In the genomic region with DNA sequence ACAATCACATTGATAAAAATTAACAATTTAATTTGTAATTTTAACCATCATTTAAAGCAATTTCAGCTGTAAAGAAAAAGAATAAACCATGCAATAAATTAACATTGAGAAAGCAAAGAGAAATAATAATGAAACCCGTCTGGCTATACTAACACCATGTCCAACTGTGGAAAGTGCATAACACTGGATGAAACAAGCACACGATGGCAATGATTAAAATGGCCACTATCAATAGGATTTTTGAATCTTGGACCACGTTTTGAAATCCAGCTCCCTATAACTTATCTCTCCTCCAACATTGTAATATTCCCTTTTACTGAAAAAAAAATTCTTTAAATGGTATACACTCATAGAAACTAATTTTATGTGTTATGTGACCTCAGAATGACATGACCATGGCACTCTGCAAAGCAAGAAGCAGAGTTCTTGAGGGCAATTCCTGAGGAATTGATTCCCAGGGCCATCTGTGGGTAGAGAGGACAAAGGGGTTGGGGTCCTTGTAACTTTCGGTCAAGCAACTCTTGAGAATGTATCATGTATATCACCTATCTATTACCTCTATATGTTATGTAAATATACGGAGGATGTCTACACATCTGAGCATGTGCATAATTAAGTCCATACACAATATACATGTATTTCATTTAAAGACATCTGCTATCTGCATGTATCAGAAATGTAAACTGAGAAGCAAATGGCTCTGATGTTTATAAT, we compare ENCODE assay signal across 18 cellular contexts. TPM values are rescaled to one million over a fixed set of nuclear protein-coding genes. Genes with fewer than 3 reads are reported as not detected.
DNase-seq lines count a peak whose midpoint lies in the region; ATAC-seq and TF ChIP-seq lines count a peak whose summit lies in the region.
"Had no signal": no experiment of that assay in that cellular context is flagged by ENCODE, and none has a peak within 500 bp of the region (broad histone marks: within the 10 kb centered on the region; RNA-seq: fewer than 3 reads in every experiment).

No MANE protein-coding gene starts in this region.

- POLR2A ChIA-PET in WTC11 (lab: Charles Lee): no interaction called here

- H3K27ac Mint-ChIP-seq in WTC11: no peak overlapping the region
- no peak overlapping the region for H3K27ac Mint-ChIP-seq in neural crest cell (ENCODE audit: unreplicated experiment)
- H3K27ac Mint-ChIP-seq: CD14-positive monocyte, nephron had no signal

- H3K4me3 Mint-ChIP-seq in WTC11: no peak overlapping the region
- H3K4me3 Mint-ChIP-seq in neural crest cell: peak overlapping the region; percentile 2

- no peak for TF ChIP-seq CTCF in WTC11 (IDR thresholded peaks at IDR 0.05)
- no peak for TF ChIP-seq CTCF in neural crest cell (conservative IDR thresholded peaks at IDR 0.05)

- ATAC-seq in WTC11 (no peak), HG03521 (IDR thresholded peaks at IDR 0.05; ENCODE audit: unreplicated experiment) (no peak)
- ATAC-seq: heart right ventricle, K562 had no signal

- peak; percentile 15 for DNase-seq in DMS53 treated with DMSO at 0.1 percent for 48 hours (lab: John Stamatoyannopoulos, UW; ENCODE audit: unreplicated experiment)
- DNase-seq in NCI-H1092 treated with DMSO at 0.1 percent for 48 hours (lab: John Stamatoyannopoulos, UW): peak; percentile 87
- no peak for DNase-seq in WTC11 (ENCODE audit: low spot score)
- no peak for DNase-seq in neural crest cell (ENCODE audit: low read depth, low spot score)
- DNase-seq in activated naive CD4-positive, alpha-beta T cell treated with Interleukin-2 at 50 U/mL for 16 hours: no peak
- no peak for DNase-seq in activated naive CD4-positive, alpha-beta T cell treated with anti-CD3 and anti-CD28 coated beads, Interleukin-2, amount 50 U/mL, for 16 hours
- DNase-seq in D341Med (ENCODE audit: low spot score): no peak
- DNase-seq: activated CD8-positive, alpha-beta memory T cell treated with anti-CD3 and anti-CD28 coated beads, Interleukin-2, amount 50 U/mL, for 48 hours; erythroblast; heart right ventricle; NCI-H1694; stimulated activated CD4-positive, alpha-beta T cell treated with anti-CD3 and anti-CD28 coated beads, Interleukin-4, amount 100 ng/mL, for 24 hours had no signal

- H3K9me3 Mint-ChIP-seq in WTC11 (no peaks in the 10 kb centered on the region), neural crest cell (no peaks in the 10 kb centered on the region)

- CTCF ChIA-PET in WTC11 (lab: Charles Lee): no interaction called here

- H3K4me1 Mint-ChIP-seq in WTC11 (peaks cover 62% of the 10 kb centered on the region), neural crest cell (peaks cover 24% of the 10 kb centered on the region)

- H3K27me3 Mint-ChIP-seq in WTC11 (ENCODE audit: low read depth) (peaks cover 95% of the 10 kb centered on the region), neural crest cell (ENCODE audit: low read depth) (peaks cover 95% of the 10 kb centered on the region)

- H3K36me3 Mint-ChIP-seq in WTC11 (no peaks in the 10 kb centered on the region), neural crest cell (ENCODE audit: low read depth) (peaks cover 3% of the 10 kb centered on the region)

TF ChIP-seq in WTC11, 78 proteins besides CTCF, POLR2A, EP300 and RAD21:
- TF ChIP-seq GABPB1 (CRISPR knock-in tag; IDR thresholded peaks at IDR 0.05) (0 out of 2 replicates have a peak, but pooled peaks have one; percentile 33), HMGA2 (CRISPR knock-in tag; IDR thresholded peaks at IDR 0.05) (0 out of 2 replicates have a peak, but pooled peaks have one; percentile 59), MYBL2 (CRISPR knock-in tag; IDR thresholded peaks at IDR 0.05) (no peak), ETV6 (CRISPR knock-in tag; IDR thresholded peaks at IDR 0.05) (no peak)
- TF ChIP-seq, protein P1, sequence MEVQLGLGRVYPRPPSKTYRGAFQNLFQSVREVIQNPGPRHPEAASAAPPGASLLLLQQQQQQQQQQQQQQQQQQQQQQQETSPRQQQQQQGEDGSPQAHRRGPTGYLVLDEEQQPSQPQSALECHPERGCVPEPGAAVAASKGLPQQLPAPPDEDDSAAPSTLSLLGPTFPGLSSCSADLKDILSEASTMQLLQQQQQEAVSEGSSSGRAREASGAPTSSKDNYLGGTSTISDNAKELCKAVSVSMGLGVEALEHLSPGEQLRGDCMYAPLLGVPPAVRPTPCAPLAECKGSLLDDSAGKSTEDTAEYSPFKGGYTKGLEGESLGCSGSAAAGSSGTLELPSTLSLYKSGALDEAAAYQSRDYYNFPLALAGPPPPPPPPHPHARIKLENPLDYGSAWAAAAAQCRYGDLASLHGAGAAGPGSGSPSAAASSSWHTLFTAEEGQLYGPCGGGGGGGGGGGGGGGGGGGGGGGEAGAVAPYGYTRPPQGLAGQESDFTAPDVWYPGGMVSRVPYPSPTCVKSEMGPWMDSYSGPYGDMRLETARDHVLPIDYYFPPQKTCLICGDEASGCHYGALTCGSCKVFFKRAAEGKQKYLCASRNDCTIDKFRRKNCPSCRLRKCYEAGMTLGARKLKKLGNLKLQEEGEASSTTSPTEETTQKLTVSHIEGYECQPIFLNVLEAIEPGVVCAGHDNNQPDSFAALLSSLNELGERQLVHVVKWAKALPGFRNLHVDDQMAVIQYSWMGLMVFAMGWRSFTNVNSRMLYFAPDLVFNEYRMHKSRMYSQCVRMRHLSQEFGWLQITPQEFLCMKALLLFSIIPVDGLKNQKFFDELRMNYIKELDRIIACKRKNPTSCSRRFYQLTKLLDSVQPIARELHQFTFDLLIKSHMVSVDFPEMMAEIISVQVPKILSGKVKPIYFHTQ (CRISPR knock-in tag; IDR thresholded peaks at IDR 0.05): no peak

RNA-seq across cellular contexts. Expression of a gene that starts 4.8 kb away (rescaled TPM):
- total RNA-seq in WTC11 (2021): 0.21 to 0.34 TPM (median 0.28 TPM) in 3 replicates
- not detected in 2 replicates for total RNA-seq in neural crest cell
- total RNA-seq: cerebellum, heart right ventricle, right atrium auricular region had no signal

RNA-seq across cellular contexts. Expression of a gene that starts 5.2 kb away (rescaled TPM):
- total RNA-seq in WTC11 (2021) (0.09 to 0.11 TPM in 2 of 3 replicates, not detected in the other), neural crest cell (0.40 TPM in 1 of 2 replicates, not detected in the other)
- total RNA-seq: heart right ventricle, right atrium auricular region had no signal

Comparison
In these comparisons a context has a peak if more than half of its experiments do, and no peak if none do; other contexts are left out.
1. DNase-seq: peak in DMS53 treated with DMSO at 0.1 percent for 48 hours (single experiment) and NCI-H1092 treated with DMSO at 0.1 percent for 48 hours (single experiment); none in WTC11 (single experiment), neural crest cell (single experiment), activated naive CD4-positive, alpha-beta T cell treated with Interleukin-2 at 50 U/mL for 16 hours (single experiment), activated naive CD4-positive, alpha-beta T cell treated with anti-CD3 and anti-CD28 coated beads, Interleukin-2, amount 50 U/mL, for 16 hours (single experiment) and D341Med (single experiment).